Comparison of ENCODE assay signal across 8 cellular contexts in genomic region chr6:73585566-73586415, GRCh38.
DNase-seq lines count a peak whose midpoint lies in the region; ATAC-seq, FAIRE-seq and TF ChIP-seq lines count a peak whose summit lies in the region.

No MANE protein-coding gene starts in this region.

- peaks cover 27% of the 10 kb centered on the region for H3K4me1 Mint-ChIP-seq in activated CD4-positive, alpha-beta memory T cell treated with anti-CD3 and anti-CD28 coated beads, Interleukin-2, amount 10 ng/mL, durations not matched to agents 7 days and 5 days
- peaks cover 12 to 47% (median 32%) of the 10 kb centered on the region in 4 donors for H3K4me1 Mint-ChIP-seq in naive thymus-derived CD8-positive, alpha-beta T cell

- TF ChIP-seq RAD21 in A549 (conservative IDR thresholded peaks at IDR 0.05 in 1 of 2, IDR thresholded peaks at IDR 0.05 in 1 of 2), result 0 out of 5 replicates have a peak, but pooled peaks of 1 of the 2 experiments have one; percentile 6

- no peaks in the 10 kb centered on the region for H3K9me3 Mint-ChIP-seq in activated CD4-positive, alpha-beta memory T cell treated with anti-CD3 and anti-CD28 coated beads, Interleukin-2, amount 10 ng/mL, durations not matched to agents 7 days and 5 days
- no peaks in the 10 kb centered on the region for H3K9me3 Mint-ChIP-seq in naive thymus-derived CD8-positive, alpha-beta T cell

- peak overlapping the region; percentile 70 for H3K4me3 Mint-ChIP-seq in activated CD4-positive, alpha-beta memory T cell treated with anti-CD3 and anti-CD28 coated beads, Interleukin-2, amount 10 ng/mL, durations not matched to agents 7 days and 5 days
- H3K4me3 Mint-ChIP-seq in naive thymus-derived CD8-positive, alpha-beta T cell, result peak overlapping the region; percentile 78 to 92 (median 88)

- no peak for FAIRE-seq in A549 (lab: Jason Lieb, UNC)
- FAIRE-seq in GM12892 (lab: Jason Lieb, UNC), result peak; percentile 83

- H3K4me3 ChIP-seq in A549 (peak overlapping the region; percentile 5; the same call in 2 of the 3 replicates), NB4 (ENCODE audit: low read depth, low read length) (peak overlapping the region; percentile 71)

- peak overlapping the region; percentile 93 to 98 for H3K27ac ChIP-seq in A549

- CTCF ChIA-PET in A549 (lab: Yijun Ruan, JAX), result interaction anchor here (1.1 to 1.9 kb wide), 2 partner anchors 25 to 63 kb away, joined by 5 to 10 read pairs; no protein-coding TSS in a partner anchor
- CTCF ChIA-PET in activated CD4-positive, alpha-beta memory T cell treated with anti-CD3 and anti-CD28 coated beads, Interleukin-2, amount 10 ng/mL, durations not matched to agents 7 days and 5 days (lab: Charles Lee), result interaction anchor here (0.6 to 2.7 kb wide), 12 partner anchors 13 to 73 kb away, joined by 3 to 22 read pairs (median 4); partner anchors contain the start of gene EEF1A1

- TF ChIP-seq EP300 in A549 (IDR thresholded peaks at IDR 0.05), result peak in 1 of 2 experiments; percentile 41; a peak in 1 of 5 replicates

- peaks cover 9% of the 10 kb centered on the region; the same call in 1 of the 3 replicates for H3K9me3 ChIP-seq in A549

- 4% methylated on average over 3 of the region's 3 CpGs for WGBS in A549 (ENCODE audit: missing lambda C conversion rate)

- TF ChIP-seq POLR2A in A549 (IDR thresholded peaks at IDR 0.05; ENCODE audit: low read length) (no peak), GM12892 (IDR thresholded peaks at IDR 0.05; ENCODE audit: low read depth, low read length) (peak; percentile 57; the same call in 1 of the 2 replicates), NB4 (IDR thresholded peaks at IDR 0.05; ENCODE audit: extremely low read depth, insufficient read length) (peak; percentile 39), erythroblast (IDR thresholded peaks at IDR 0.05; ENCODE audit: low read length) (peak; percentile 67)

- TF ChIP-seq CTCF in A549 (IDR thresholded peaks at IDR 0.05) (no peak), NB4 (IDR thresholded peaks at IDR 0.05; ENCODE audit: low read depth, low read length) (no peak)

- peak overlapping the region; percentile 93 for H3K27ac Mint-ChIP-seq in activated CD4-positive, alpha-beta memory T cell treated with anti-CD3 and anti-CD28 coated beads, Interleukin-2, amount 10 ng/mL, durations not matched to agents 7 days and 5 days
- H3K27ac Mint-ChIP-seq in naive thymus-derived CD8-positive, alpha-beta T cell, result peak overlapping the region; percentile 98 to 100 (median 99)

- no peaks in the 10 kb centered on the region for H3K36me3 Mint-ChIP-seq in activated CD4-positive, alpha-beta memory T cell treated with anti-CD3 and anti-CD28 coated beads, Interleukin-2, amount 10 ng/mL, durations not matched to agents 7 days and 5 days (ENCODE audit: low read depth)
- no peaks in the 10 kb centered on the region for H3K36me3 Mint-ChIP-seq in naive thymus-derived CD8-positive, alpha-beta T cell

- ATAC-seq in A549 (peak; percentile 77 to 81), HG02678 (IDR thresholded peaks at IDR 0.05; ENCODE audit: unreplicated experiment) (peak; percentile 88)
- ATAC-seq in naive thymus-derived CD8-positive, alpha-beta T cell, result peak; percentile 85

- H3K4me1 ChIP-seq in A549, result peaks cover 35% of the 10 kb centered on the region

- H3K27me3 Mint-ChIP-seq in activated CD4-positive, alpha-beta memory T cell treated with anti-CD3 and anti-CD28 coated beads, Interleukin-2, amount 10 ng/mL, durations not matched to agents 7 days and 5 days, result no peaks in the 10 kb centered on the region
- no peaks in the 10 kb centered on the region for H3K27me3 Mint-ChIP-seq in naive thymus-derived CD8-positive, alpha-beta T cell

- DNase-seq in A549 (ENCODE audit: low read depth in 1 of 2, low spot score in 1 of 2) (peak; percentile 48 to 81), GM12892 (ENCODE audit: insufficient read length) (no peak), NB4 (ENCODE audit: low read depth) (peak; percentile 90), erythroblast (lab: John Stamatoyannopoulos, UW) (peak; percentile 86 to 87), NCI-H748 treated with DMSO at 0.1 percent for 48 hours (lab: John Stamatoyannopoulos, UW) (no peak)
- peak; percentile 34 for DNase-seq in activated CD4-positive, alpha-beta memory T cell treated with anti-CD3 and anti-CD28 coated beads, Interleukin-2, amount 10 ng/mL, durations not matched to agents 7 days and 5 days
- DNase-seq in naive thymus-derived CD8-positive, alpha-beta T cell, result peak in 8 of 10 donors; percentile 18 to 68 (median 56)

- POLR2A ChIA-PET in A549 (lab: Yijun Ruan, JAX), result interaction anchor here (0.9 to 2.7 kb wide), 5 partner anchors 19 to 70 kb away, joined by 3 to 33 read pairs (median 6); partner anchors contain the start of gene EEF1A1
- POLR2A ChIA-PET in activated CD4-positive, alpha-beta memory T cell treated with anti-CD3 and anti-CD28 coated beads, Interleukin-2, amount 10 ng/mL, durations not matched to agents 7 days and 5 days (lab: Charles Lee), result interaction anchor here (0.7 to 6.0 kb wide), 16 partner anchors 18 to 133 kb away, joined by 3 to 143 read pairs (median 4); partner anchors contain the start of genes CGAS, EEF1A1, MTO1 and SLC17A5
- POLR2A ChIA-PET in naive thymus-derived CD8-positive, alpha-beta T cell (lab: Charles Lee), result interaction anchor here (0.6 to 7.3 kb wide), 10 partner anchors 8 to 236 kb away, joined by 3 to 198 read pairs (median 4); partner anchors contain the start of genes EEF1A1, MTO1 and SLC17A5

- H3K4me2 ChIP-seq in A549, result peak overlapping the region; percentile 80

TF ChIP-seq in A549, 52 proteins besides CTCF, POLR2A, EP300 and RAD21:
- peak; percentile 77 for TF ChIP-seq GATA3 (IDR thresholded peaks at IDR 0.05; ENCODE audit: borderline replicate concordance)
- 0 out of 2 replicates have a peak, but pooled peaks have one; percentile 25 for TF ChIP-seq FOXS1 (CRISPR knock-in tag; IDR thresholded peaks at IDR 0.05)
- peak in 1 of 2 experiments; percentile 43; a peak in 2 of 5 replicates for TF ChIP-seq JUN (IDR thresholded peaks at IDR 0.05)
- TF ChIP-seq CHD2 (IDR thresholded peaks at IDR 0.05; ENCODE audit: low read length, partially characterized antibody), result no peak
- 0 out of 2 replicates have a peak, but pooled peaks have one; percentile 24 for TF ChIP-seq MAX (IDR thresholded peaks at IDR 0.05)
- TF ChIP-seq RFX5 (IDR thresholded peaks at IDR 0.05), result 0 out of 2 replicates have a peak, but pooled peaks have one; percentile 29
- peak; percentile 47 to 82; a peak in 3 of 4 replicates for TF ChIP-seq CEBPB (IDR thresholded peaks at IDR 0.05)
- TF ChIP-seq TFCP2L1 (CRISPR knock-in tag; IDR thresholded peaks at IDR 0.05), result no peak
- TF ChIP-seq HOXB13 (CRISPR knock-in tag; IDR thresholded peaks at IDR 0.05; ENCODE audit: low read depth), result peak; percentile 19; the same call in 1 of the 2 replicates
- no peak for TF ChIP-seq HOXB5 (CRISPR knock-in tag; IDR thresholded peaks at IDR 0.05)

Comparison
In these comparisons a context has a peak if more than half of its experiments do, and no peak if none do; other contexts are left out.
1. DNase-seq: peak in A549 (2 of 2), NB4 (single experiment), activated CD4-positive, alpha-beta memory T cell treated with anti-CD3 and anti-CD28 coated beads, Interleukin-2, amount 10 ng/mL, durations not matched to agents 7 days and 5 days (single experiment), erythroblast (2 of 2) and naive thymus-derived CD8-positive, alpha-beta T cell (8 of 10); none in GM12892 (single experiment) and NCI-H748 treated with DMSO at 0.1 percent for 48 hours (single experiment).
2. Peak in every context shown above with its lines, with median percentiles within 50 percentile points of each other: ATAC-seq.